Comparison of ENCODE assay signal across 16 cellular contexts in genomic region chr4:102521570-102522553, GRCh38. TPM values are rescaled to one million over a fixed set of nuclear protein-coding genes. Genes with fewer than 3 reads are reported as not detected.
DNase-seq lines count a peak whose midpoint lies in the region; ATAC-seq and TF ChIP-seq lines count a peak whose summit lies in the region.
"Had no signal": no experiment of that assay in that cellular context is flagged by ENCODE, and none has a peak within 500 bp of the region (broad histone marks: within the 10 kb centered on the region; RNA-seq: fewer than 3 reads in every experiment).

No MANE protein-coding gene starts in this region.

- H3K36me3 Mint-ChIP-seq in CD14-positive monocyte = peaks cover 9 to 11% of the 10 kb centered on the region in 2 donors
- peaks cover 15 to 35% of the 10 kb centered on the region in 2 donors for H3K36me3 Mint-ChIP-seq in CD4-positive, alpha-beta memory T cell
- peaks cover 52% of the 10 kb centered on the region for H3K36me3 Mint-ChIP-seq in activated naive CD8-positive, alpha-beta T cell treated with anti-CD3 and anti-CD28 coated beads for 36 hours
- peaks cover 5 to 20% (median 10%) of the 10 kb centered on the region in 5 donors for H3K36me3 Mint-ChIP-seq in naive thymus-derived CD4-positive, alpha-beta T cell

- H3K27ac Mint-ChIP-seq in CD14-positive monocyte = peak overlapping the region in 5 of 7 donors; percentile 45 to 64 (median 46)
- peak overlapping the region; percentile 62 to 88 (median 77) for H3K27ac Mint-ChIP-seq in CD4-positive, alpha-beta memory T cell
- H3K27ac Mint-ChIP-seq in activated naive CD8-positive, alpha-beta T cell treated with anti-CD3 and anti-CD28 coated beads for 36 hours = peak overlapping the region; percentile 85
- H3K27ac Mint-ChIP-seq in naive thymus-derived CD4-positive, alpha-beta T cell = peak overlapping the region in 8 of 9 donors; percentile 53 to 95 (median 76)
- H3K27ac Mint-ChIP-seq: GM23338 had no signal

- no peaks in the 10 kb centered on the region for H3K9me3 ChIP-seq in CD4-positive, alpha-beta memory T cell (ENCODE audit: control insufficient read depth in 1 of 2, low read length in 2 of 2)
- peaks cover 0 to 1% (median 0%) of the 10 kb centered on the region in 3 experiments for H3K9me3 ChIP-seq in naive thymus-derived CD4-positive, alpha-beta T cell (ENCODE audit: control insufficient read depth in 2 of 3, low read length in 3 of 3)
- H3K9me3 ChIP-seq: suprapubic skin had no signal

- no peaks in the 10 kb centered on the region for H3K27me3 Mint-ChIP-seq in CD14-positive monocyte (ENCODE audit: low read depth in 3 of 3)
- H3K27me3 Mint-ChIP-seq in CD4-positive, alpha-beta memory T cell = no peaks in the 10 kb centered on the region
- H3K27me3 Mint-ChIP-seq in activated naive CD8-positive, alpha-beta T cell treated with anti-CD3 and anti-CD28 coated beads for 36 hours = no peaks in the 10 kb centered on the region
- no peaks in the 10 kb centered on the region for H3K27me3 Mint-ChIP-seq in naive thymus-derived CD4-positive, alpha-beta T cell
- H3K27me3 Mint-ChIP-seq: activated CD4-positive, alpha-beta T cell treated with anti-CD3 and anti-CD28 coated beads, Interleukin-2, amount 10 ng/mL, durations not matched to agents 7 days and 5 days had no signal

- peaks cover 88% of the 10 kb centered on the region for H3K4me1 ChIP-seq in CD4-positive, alpha-beta memory T cell (ENCODE audit: insufficient read depth, low read length)
- H3K4me1 ChIP-seq in naive thymus-derived CD4-positive, alpha-beta T cell (ENCODE audit: control insufficient read depth in 2 of 2, insufficient read depth in 2 of 2, low read length in 2 of 2) = peaks cover 20 to 57% of the 10 kb centered on the region in 2 donors

- no peak overlapping the region for H3K4me3 Mint-ChIP-seq in CD14-positive monocyte
- H3K4me3 Mint-ChIP-seq in CD4-positive, alpha-beta memory T cell = peak overlapping the region in 6 of 8 donors; percentile 11 to 53 (median 20)
- peak overlapping the region; percentile 69 for H3K4me3 Mint-ChIP-seq in activated naive CD8-positive, alpha-beta T cell treated with anti-CD3 and anti-CD28 coated beads for 36 hours
- H3K4me3 Mint-ChIP-seq in naive thymus-derived CD4-positive, alpha-beta T cell = peak overlapping the region in 6 of 10 donors; percentile 15 to 54 (median 32)
- H3K4me3 Mint-ChIP-seq: activated CD4-positive, alpha-beta T cell treated with anti-CD3 and anti-CD28 coated beads, Interleukin-2, amount 10 ng/mL, durations not matched to agents 7 days and 5 days; GM23338 had no signal

- H3K4me3 ChIP-seq in CD4-positive, alpha-beta memory T cell (ENCODE audit: low read length in 2 of 2) = no peak overlapping the region
- no peak overlapping the region for H3K4me3 ChIP-seq in naive thymus-derived CD4-positive, alpha-beta T cell (ENCODE audit: low read length)
- H3K4me3 ChIP-seq: GM23338, suprapubic skin had no signal

- no peaks in the 10 kb centered on the region for H3K36me3 ChIP-seq in CD4-positive, alpha-beta memory T cell (ENCODE audit: insufficient read depth, low read length)
- no peaks in the 10 kb centered on the region for H3K36me3 ChIP-seq in naive thymus-derived CD4-positive, alpha-beta T cell (ENCODE audit: control insufficient read depth in 2 of 3, insufficient read depth in 3 of 3, low read length in 3 of 3)
- H3K36me3 ChIP-seq: suprapubic skin had no signal

- no peak overlapping the region for H3K27ac ChIP-seq in CD4-positive, alpha-beta memory T cell (ENCODE audit: low read depth, low read length)
- H3K27ac ChIP-seq in naive thymus-derived CD4-positive, alpha-beta T cell (ENCODE audit: low read depth, low read length) = peak overlapping the region; percentile 22
- H3K27ac ChIP-seq: suprapubic skin had no signal

- no peak for DNase-seq in CD14-positive monocyte (ENCODE audit: low spot score)
- DNase-seq in CD4-positive, alpha-beta memory T cell = no peak
- DNase-seq in activated naive CD8-positive, alpha-beta T cell treated with anti-CD3 and anti-CD28 coated beads for 36 hours = no peak
- DNase-seq in naive thymus-derived CD4-positive, alpha-beta T cell = no peak
- DNase-seq in NCI-H2196 (lab: John Stamatoyannopoulos, UW; ENCODE audit: unreplicated experiment) = no peak
- DNase-seq in NCI-H2107 treated with DMSO at 0.1 percent for 48 hours (lab: John Stamatoyannopoulos, UW; ENCODE audit: unreplicated experiment) = no peak
- DNase-seq: activated CD4-positive, alpha-beta T cell treated with anti-CD3 and anti-CD28 coated beads, Interleukin-2, amount 10 ng/mL, durations not matched to agents 7 days and 5 days; activated effector memory CD4-positive, alpha-beta T cell treated with Interleukin-2 at 50 U/mL for 16 hours; kidney glomerular epithelial cell; NCI-H1930; NCI-H510A; right cardiac atrium; T-helper 9 cell had no signal

- intact Hi-C loops in CD14-positive monocyte (cut with micrococcal nuclease) = no loop called here
- intact Hi-C loops in CD4-positive, alpha-beta memory T cell (cut with micrococcal nuclease) = loop anchor here (1.0 kb wide), 1 partner anchor 9 kb away; no protein-coding TSS in a partner anchor
- intact Hi-C loops in naive thymus-derived CD4-positive, alpha-beta T cell (cut with micrococcal nuclease) = loop anchor here in 1 of 2 donors (2.0 kb wide), 1 partner anchor 13 kb away; no protein-coding TSS in a partner anchor

- no peaks in the 10 kb centered on the region for H3K9me3 Mint-ChIP-seq in CD14-positive monocyte
- peaks cover 0 to 4% (median 0%) of the 10 kb centered on the region in 8 donors for H3K9me3 Mint-ChIP-seq in CD4-positive, alpha-beta memory T cell
- H3K9me3 Mint-ChIP-seq in activated naive CD8-positive, alpha-beta T cell treated with anti-CD3 and anti-CD28 coated beads for 36 hours = no peaks in the 10 kb centered on the region
- peaks cover 0 to 4% (median under 1%) of the 10 kb centered on the region in 11 donors for H3K9me3 Mint-ChIP-seq in naive thymus-derived CD4-positive, alpha-beta T cell
- H3K9me3 Mint-ChIP-seq: GM23338 had no signal

- CTCF ChIA-PET in CD4-positive, alpha-beta memory T cell (lab: Charles Lee; ENCODE audit: partially characterized antibody) = interaction anchor here (0.5 to 1.2 kb wide), 3 partner anchors 9 to 99 kb away, joined by 3 read pairs; no protein-coding TSS in a partner anchor
- CTCF ChIA-PET in naive thymus-derived CD4-positive, alpha-beta T cell (lab: Charles Lee) = no interaction called here

- no peaks in the 10 kb centered on the region for H3K27me3 ChIP-seq in CD4-positive, alpha-beta memory T cell (ENCODE audit: insufficient read depth, low read length)
- no peaks in the 10 kb centered on the region for H3K27me3 ChIP-seq in naive thymus-derived CD4-positive, alpha-beta T cell (ENCODE audit: control insufficient read depth in 2 of 2, insufficient read depth in 2 of 2, low read length in 2 of 2)
- H3K27me3 ChIP-seq: suprapubic skin had no signal

- H3K4me1 Mint-ChIP-seq in CD14-positive monocyte = peaks cover 38% of the 10 kb centered on the region
- H3K4me1 Mint-ChIP-seq in CD4-positive, alpha-beta memory T cell = peaks cover 61 to 94% (median 71%) of the 10 kb centered on the region in 4 donors
- peaks cover 86% of the 10 kb centered on the region for H3K4me1 Mint-ChIP-seq in activated naive CD8-positive, alpha-beta T cell treated with anti-CD3 and anti-CD28 coated beads for 36 hours
- peaks cover 56 to 99% (median 92%) of the 10 kb centered on the region in 7 donors for H3K4me1 Mint-ChIP-seq in naive thymus-derived CD4-positive, alpha-beta T cell

- no peak for ATAC-seq in naive thymus-derived CD4-positive, alpha-beta T cell
- no peak for ATAC-seq in HG02571 (IDR thresholded peaks at IDR 0.05; ENCODE audit: unreplicated experiment)
- ATAC-seq: GM23338, right cardiac atrium had no signal

- no peak for TF ChIP-seq CTCF in CD14-positive monocyte (IDR thresholded peaks at IDR 0.05)

- POLR2A ChIA-PET in CD4-positive, alpha-beta memory T cell (lab: Charles Lee; ENCODE audit: partially characterized antibody) = interaction anchor here (0.5 to 8.0 kb wide), 2 partner anchors 10 to 20 kb away, joined by 3 to 50 read pairs; partner anchors contain the start of gene NFKB1
- POLR2A ChIA-PET in naive thymus-derived CD4-positive, alpha-beta T cell (lab: Charles Lee) = interaction anchor here (1.2 kb wide), 1 partner anchor 11 kb away, joined by 3 read pairs; no protein-coding TSS in a partner anchor

RNA-seq across cellular contexts. Expression of gene NFKB1, which starts 20.7 kb away (rescaled TPM):
- polyA plus RNA-seq in CD14-positive monocyte = 10 to 100 TPM in 1 of 2 donors, 1 to 10 TPM in 1; 9.0 to 17.8 TPM
- 10 to 100 TPM; 79.8 to 84.9 TPM for total RNA-seq in CD4-positive, alpha-beta memory T cell
- polyA plus RNA-seq in CD4-positive, alpha-beta memory T cell = 10 to 100 TPM; 16.6 to 61.9 TPM
- total RNA-seq in activated naive CD8-positive, alpha-beta T cell treated with anti-CD3 and anti-CD28 coated beads for 36 hours = 100 to 1,000 TPM; 250 to 259 TPM
- total RNA-seq in naive thymus-derived CD4-positive, alpha-beta T cell = 100 to 1,000 TPM in 3 of 5 experiments, 10 to 100 TPM in 2; 80.9 to 167 (median 136) TPM
- 10 to 100 TPM; 18.2 to 33.2 TPM for polyA plus RNA-seq in naive thymus-derived CD4-positive, alpha-beta T cell

Comparison
In these comparisons a context has a peak if more than half of its experiments do, and no peak if none do; other contexts are left out.
1. H3K4me3 Mint-ChIP-seq: peak in CD4-positive, alpha-beta memory T cell (6 of 8), activated naive CD8-positive, alpha-beta T cell treated with anti-CD3 and anti-CD28 coated beads for 36 hours (single experiment) and naive thymus-derived CD4-positive, alpha-beta T cell (6 of 10); none in CD14-positive monocyte (0 of 2).
2. Peak in every context shown above with its lines, with median percentiles within 50 percentile points of each other: H3K27ac Mint-ChIP-seq.